In genomic region chr2:101748462-101748861, GRCh38 we compare ENCODE assay signal across 7 cellular contexts. TPM values are rescaled to one million over a fixed set of nuclear protein-coding genes. Genes with fewer than 3 reads are reported as not detected.
DNase-seq lines count a peak whose midpoint lies in the region; ATAC-seq and TF ChIP-seq lines count a peak whose summit lies in the region.
"Not testable (repeated sequence)": the region's sequence is repeated elsewhere in the genome, so short reads cannot be mapped to it uniquely, and the experiment has no call there.

No MANE protein-coding gene starts in this region.

- not testable (repeated sequence) for H3K9me3 Mint-ChIP-seq in activated B cell treated with CpG ODN at 0.5 μM for 24 hours; glutamatergic neuron (ENCODE audit: unreplicated experiment); stimulated activated memory B cell treated with anti-CD40 and anti-IgM and Interleukin-4, amounts not matched to agents 10 μg/mL and 1 μg/mL and 100 μg/mL, for 72 hours

- not testable (repeated sequence) for H3K27me3 ChIP-seq in BLaER1 treated with 17β-estradiol and CSF1 and Interleukin-3, amounts not matched to agents 10 nM and 100 nM; IMR-90 (ENCODE audit: control insufficient read depth, insufficient read depth, low read length); neutrophil

- H3K27me3 Mint-ChIP-seq in activated B cell treated with CpG ODN at 0.5 μM for 24 hours; glutamatergic neuron (ENCODE audit: unreplicated experiment); stimulated activated memory B cell treated with anti-CD40 and anti-IgM and Interleukin-4, amounts not matched to agents 10 μg/mL and 1 μg/mL and 100 μg/mL, for 72 hours: not testable (repeated sequence)

- DNase-seq in IMR-90, activated B cell treated with CpG ODN at 0.5 μM for 24 hours, glutamatergic neuron: not testable (repeated sequence)

- 0 out of 2 replicates have a peak overlapping the region, but pooled peaks have one; percentile 56 for H3K23ac ChIP-seq in IMR-90 (ENCODE audit: low read depth, low read length)

- H3K14ac ChIP-seq in IMR-90 (replicated peaks; ENCODE audit: low read depth, low read length), result not testable (repeated sequence)

- not testable (repeated sequence) for H3K4me3 ChIP-seq in BLaER1 treated with 17β-estradiol and CSF1 and Interleukin-3, amounts not matched to agents 10 nM and 100 nM; IMR-90 (ENCODE audit: insufficient read depth, low read depth, low read length); neutrophil (ENCODE audit: low read depth in 1 of 2, low read length in 1 of 2)

- H4K91ac ChIP-seq in IMR-90 (ENCODE audit: insufficient read depth, low read depth, low read length), result not testable (repeated sequence)

- POLR2A ChIA-PET in IMR-90 (lab: Charles Lee; ENCODE audit: unreplicated experiment), result not testable (repeated sequence)
- POLR2A ChIA-PET in activated B cell treated with CpG ODN at 0.5 μM for 24 hours (lab: Charles Lee), result interaction anchor here (0.9 to 1.4 kb wide), 3 partner anchors 7 to 51 kb away, joined by 3 read pairs; partner anchors contain the start of gene MAP4K4

- H2BK120ac ChIP-seq in IMR-90 (ENCODE audit: low read depth, low read length), result not testable (repeated sequence)

- H3K18ac ChIP-seq in IMR-90 (ENCODE audit: low read depth, low read length), result not testable (repeated sequence)

- not testable (repeated sequence) for H3K9ac ChIP-seq in BLaER1 treated with 17β-estradiol and CSF1 and Interleukin-3, amounts not matched to agents 10 nM and 100 nM; IMR-90 (ENCODE audit: low read depth, low read length)

- not testable (repeated sequence) for TF ChIP-seq CTCF in IMR-90 (conservative IDR thresholded peaks at IDR 0.05; ENCODE audit: low read depth, low read length); activated B cell treated with CpG ODN at 0.5 μM for 24 hours (IDR thresholded peaks at IDR 0.05); glutamatergic neuron (IDR thresholded peaks at IDR 0.05; ENCODE audit: partially characterized antibody, unreplicated experiment); neutrophil (IDR thresholded peaks at IDR 0.05)

- CTCF ChIA-PET in IMR-90 (lab: Yijun Ruan, JAX); activated B cell treated with CpG ODN at 0.5 μM for 24 hours (lab: Charles Lee): not testable (repeated sequence)

- intact Hi-C loops in IMR-90 (cut with micrococcal nuclease); activated B cell treated with CpG ODN at 0.5 μM for 24 hours (cut with micrococcal nuclease): not testable (repeated sequence)

- H3K36me3 Mint-ChIP-seq in activated B cell treated with CpG ODN at 0.5 μM for 24 hours (ENCODE audit: low read depth); glutamatergic neuron (ENCODE audit: unreplicated experiment): not testable (repeated sequence)
- peaks cover 17% of the 10 kb centered on the region for H3K36me3 Mint-ChIP-seq in stimulated activated memory B cell treated with anti-CD40 and anti-IgM and Interleukin-4, amounts not matched to agents 10 μg/mL and 1 μg/mL and 100 μg/mL, for 72 hours

- H3K9me1 ChIP-seq in IMR-90 (ENCODE audit: insufficient read depth, low read length), result peaks cover 38% of the 10 kb centered on the region

- H2AK9ac ChIP-seq in IMR-90 (replicated peaks; ENCODE audit: low read depth, low read length, poor library complexity), result not testable (repeated sequence)

- H2AK5ac ChIP-seq in IMR-90 (ENCODE audit: low read depth, low read length), result peak overlapping the region; percentile 66; the same call in 1 of the 2 replicates

- peaks cover 80% of the 10 kb centered on the region for H3K4me1 Mint-ChIP-seq in activated B cell treated with CpG ODN at 0.5 μM for 24 hours
- H3K4me1 Mint-ChIP-seq in glutamatergic neuron (ENCODE audit: low read depth, unreplicated experiment), result peaks cover 59% of the 10 kb centered on the region
- H3K4me1 Mint-ChIP-seq in stimulated activated memory B cell treated with anti-CD40 and anti-IgM and Interleukin-4, amounts not matched to agents 10 μg/mL and 1 μg/mL and 100 μg/mL, for 72 hours, result peaks cover 81% of the 10 kb centered on the region

- not testable (repeated sequence) for H2BK15ac ChIP-seq in IMR-90 (ENCODE audit: low read depth, low read length)

- not testable (repeated sequence) for H4K5ac ChIP-seq in IMR-90 (ENCODE audit: low read depth, low read length)

- H2BK20ac ChIP-seq in IMR-90 (ENCODE audit: low read depth, low read length), result not testable (repeated sequence)

- H3K9me3 ChIP-seq in BLaER1 treated with 17β-estradiol and CSF1 and Interleukin-3, amounts not matched to agents 10 nM and 100 nM (replicated peaks in 1 of 11), result peaks cover 0 to 26% (median 14%) of the 10 kb centered on the region in 11 experiments; a peak in 11 of 22 replicates
- not testable (repeated sequence) for H3K9me3 ChIP-seq in IMR-90 (ENCODE audit: control insufficient read depth, insufficient read depth, low read length); neutrophil

- ATAC-seq in IMR-90 (ENCODE audit: low read depth); activated B cell treated with CpG ODN at 0.5 μM for 24 hours (ENCODE audit: low read depth); stimulated activated memory B cell treated with anti-CD40 and anti-IgM and Interleukin-4, amounts not matched to agents 10 μg/mL and 1 μg/mL and 100 μg/mL, for 72 hours: not testable (repeated sequence)

- WGBS in IMR-90 (ENCODE audit: extremely low coverage in 2 of 2, insufficient read length in 1 of 2), 2 experiments, result no CpG with 5 or more reads among the region's 4 CpGs

- dilution Hi-C loops in IMR-90 (cut with HindIII; ENCODE audit: low sequenced_read_pairs, unreplicated experiment), result not testable (repeated sequence)

- BruUV-seq in IMR-90 (replicated peaks; lab: Mats Ljungman, UMichigan), result not testable (repeated sequence)

- not testable (repeated sequence) for H4K8ac ChIP-seq in IMR-90 (ENCODE audit: low read depth in 2 of 2, low read length in 2 of 2)

- not testable (repeated sequence) for TF ChIP-seq RAD21 in IMR-90 (IDR thresholded peaks at IDR 0.05; ENCODE audit: low read length)

- H3K36me3 ChIP-seq in BLaER1 treated with 17β-estradiol and CSF1 and Interleukin-3, amounts not matched to agents 10 nM and 100 nM, result peaks cover 0 to 48% (median 22%) of the 10 kb centered on the region in 11 experiments; a peak in 16 of 22 replicates
- not testable (repeated sequence) for H3K36me3 ChIP-seq in IMR-90 (ENCODE audit: control insufficient read depth, insufficient read depth, low read length); neutrophil

- H3K4me2 ChIP-seq in BLaER1 treated with 17β-estradiol and CSF1 and Interleukin-3, amounts not matched to agents 10 nM and 100 nM, result peak overlapping the region in 6 of 11 experiments; percentile 11 to 83 (median 61); a peak in 11 of 22 replicates
- H3K4me2 ChIP-seq in IMR-90 (ENCODE audit: low read depth, low read length), result not testable (repeated sequence)

- not testable (repeated sequence) for H3K4ac ChIP-seq in IMR-90 (ENCODE audit: low read depth, low read length)

- not testable (repeated sequence) for H2BK5ac ChIP-seq in IMR-90 (ENCODE audit: low read depth, low read length, poor library complexity, severe bottlenecking)

- peaks cover 38 to 81% (median 61%) of the 10 kb centered on the region in 10 experiments for H3K4me1 ChIP-seq in BLaER1 treated with 17β-estradiol and CSF1 and Interleukin-3, amounts not matched to agents 10 nM and 100 nM
- H3K4me1 ChIP-seq in IMR-90 (ENCODE audit: control insufficient read depth, insufficient read depth, low read length), result peaks cover 31% of the 10 kb centered on the region
- peaks cover 26 to 58% of the 10 kb centered on the region in 2 experiments for H3K4me1 ChIP-seq in neutrophil (ENCODE audit: control insufficient read depth in 1 of 2, insufficient read depth in 1 of 2, low read depth in 1 of 2, low read length in 1 of 2)

- H3K56ac ChIP-seq in IMR-90 (ENCODE audit: extremely low read depth, insufficient read depth, low read length), result not testable (repeated sequence)

- H3K4me3 Mint-ChIP-seq in activated B cell treated with CpG ODN at 0.5 μM for 24 hours, result peak overlapping the region; percentile 6
- not testable (repeated sequence) for H3K4me3 Mint-ChIP-seq in glutamatergic neuron (ENCODE audit: unreplicated experiment); stimulated activated memory B cell treated with anti-CD40 and anti-IgM and Interleukin-4, amounts not matched to agents 10 μg/mL and 1 μg/mL and 100 μg/mL, for 72 hours

- H4K20me1 ChIP-seq in BLaER1 treated with 17β-estradiol and CSF1 and Interleukin-3, amounts not matched to agents 10 nM and 100 nM, result peaks cover 67 to 82% (median 81%) of the 10 kb centered on the region in 11 experiments
- H4K20me1 ChIP-seq in IMR-90 (ENCODE audit: insufficient read depth, low read length), result peaks cover 77% of the 10 kb centered on the region

- peak overlapping the region in 5 of 11 experiments; percentile 1 to 68 (median 38); a peak in 6 of 22 replicates for H3K27ac ChIP-seq in BLaER1 treated with 17β-estradiol and CSF1 and Interleukin-3, amounts not matched to agents 10 nM and 100 nM
- not testable (repeated sequence) for H3K27ac ChIP-seq in IMR-90 (ENCODE audit: insufficient read depth, low read length)
- H3K27ac ChIP-seq in cingulate gyrus (ENCODE audit: low read depth, low read length) (peak overlapping the region; percentile 61), neutrophil (peak overlapping the region; percentile 62)

- H3K27ac Mint-ChIP-seq in activated B cell treated with CpG ODN at 0.5 μM for 24 hours (peak overlapping the region; percentile 25), glutamatergic neuron (ENCODE audit: unreplicated experiment) (peak overlapping the region; percentile 62)
- peak overlapping the region; percentile 75 for H3K27ac Mint-ChIP-seq in stimulated activated memory B cell treated with anti-CD40 and anti-IgM and Interleukin-4, amounts not matched to agents 10 μg/mL and 1 μg/mL and 100 μg/mL, for 72 hours

- in situ Hi-C loops in IMR-90 (cut with MboI; ENCODE audit: low sequenced_read_pairs), result not testable (repeated sequence)

- peaks cover 4 to 69% of the 10 kb centered on the region in 2 experiments; a peak in 3 of 4 replicates for H3K79me1 ChIP-seq in IMR-90 (ENCODE audit: low read depth in 1 of 2, low read length in 2 of 2)

- TF ChIP-seq POLR2A in IMR-90 (IDR thresholded peaks at IDR 0.05; ENCODE audit: low read depth, low read length), result not testable (repeated sequence)

- H2AFZ ChIP-seq in IMR-90 (replicated peaks; ENCODE audit: low read length, poor library complexity), result not testable (repeated sequence)

RNA-seq across cellular contexts. Expression of gene MAP4K4, which starts 51.0 kb away (rescaled TPM):
- total RNA-seq in IMR-90 (2012; rRNA removed) (124 and 130 TPM in 2 replicates), activated B cell treated with CpG ODN at 0.5 μM for 24 hours (211 and 232 TPM in 2 replicates), glutamatergic neuron (ENCODE audit: unreplicated experiment) (756 TPM)
- polyA plus RNA-seq in IMR-90 (2012; rRNA removed), result 80.8 and 89.4 TPM in 2 replicates
- polyA plus RNA-seq in IMR-90 (2012; cell fraction: cytosol; rRNA removed), result 39.5 and 39.9 TPM in 2 replicates
- polyA plus RNA-seq in IMR-90 (2012; cell fraction: nucleus; rRNA removed; ENCODE audit: low replicate concordance), result 90.5 and 219 TPM in 2 replicates

Comparison
In these comparisons a context has a peak if more than half of its experiments do, and no peak if none do; other contexts are left out.
1. H3K27ac Mint-ChIP-seq: peak in every context shown above with its lines; median percentile 75 in stimulated activated memory B cell treated with anti-CD40 and anti-IgM and Interleukin-4, amounts not matched to agents 10 μg/mL and 1 μg/mL and 100 μg/mL, for 72 hours; 62 in glutamatergic neuron; 25 in activated B cell treated with CpG ODN at 0.5 μM for 24 hours.